In genomic region chr7:98470131-98470985, GRCh38 we compare ENCODE assay signal across 8 cellular contexts.
DNase-seq lines count a peak whose midpoint lies in the region; ATAC-seq lines count a peak whose summit lies in the region.

No MANE protein-coding gene starts in this region.

- peaks cover 28% of the 10 kb centered on the region for H3K27me3 Mint-ChIP-seq in activated naive CD4-positive, alpha-beta T cell treated with anti-CD3 and anti-CD28 coated beads for 36 hours (ENCODE audit: low read depth)
- H3K27me3 Mint-ChIP-seq in stimulated activated naive CD8-positive, alpha-beta T cell treated with anti-CD3 and anti-CD28 coated beads, Interleukin-15, amount 100 ng/mL, for 72 hours = peaks cover 48% of the 10 kb centered on the region

- H3K4me1 Mint-ChIP-seq in activated naive CD4-positive, alpha-beta T cell treated with anti-CD3 and anti-CD28 coated beads for 36 hours (ENCODE audit: low read depth) = peaks cover 4% of the 10 kb centered on the region
- peaks cover 7% of the 10 kb centered on the region for H3K4me1 Mint-ChIP-seq in stimulated activated naive CD8-positive, alpha-beta T cell treated with anti-CD3 and anti-CD28 coated beads, Interleukin-15, amount 100 ng/mL, for 72 hours

- H3K9me3 Mint-ChIP-seq in activated naive CD4-positive, alpha-beta T cell treated with anti-CD3 and anti-CD28 coated beads for 36 hours = no peaks in the 10 kb centered on the region
- no peaks in the 10 kb centered on the region for H3K9me3 Mint-ChIP-seq in stimulated activated naive CD8-positive, alpha-beta T cell treated with anti-CD3 and anti-CD28 coated beads, Interleukin-15, amount 100 ng/mL, for 72 hours

- H3K36me3 Mint-ChIP-seq in activated naive CD4-positive, alpha-beta T cell treated with anti-CD3 and anti-CD28 coated beads for 36 hours (ENCODE audit: low read depth) = no peaks in the 10 kb centered on the region

- DNase-seq in NCI-H82 (lab: John Stamatoyannopoulos, UW) (peak; percentile 57), NCI-H82 treated with DMSO at 0.1 percent for 48 hours (lab: John Stamatoyannopoulos, UW; ENCODE audit: unreplicated experiment) (no peak), islet precursor cell (peak; percentile 81), medulla oblongata (ENCODE audit: extremely low spot score) (no peak), NOMO-1 (lab: John Stamatoyannopoulos, UW; ENCODE audit: unreplicated experiment in 2 of 2) (no peak), NCI-H748 (lab: John Stamatoyannopoulos, UW; ENCODE audit: unreplicated experiment) (no peak)
- peak; percentile 12 for DNase-seq in activated naive CD4-positive, alpha-beta T cell treated with anti-CD3 and anti-CD28 coated beads for 36 hours
- peak; percentile 8 to 20 for DNase-seq in stimulated activated naive CD8-positive, alpha-beta T cell treated with anti-CD3 and anti-CD28 coated beads, Interleukin-15, amount 100 ng/mL, for 72 hours

- no peak overlapping the region for H3K4me3 Mint-ChIP-seq in activated naive CD4-positive, alpha-beta T cell treated with anti-CD3 and anti-CD28 coated beads for 36 hours
- H3K4me3 Mint-ChIP-seq in stimulated activated naive CD8-positive, alpha-beta T cell treated with anti-CD3 and anti-CD28 coated beads, Interleukin-15, amount 100 ng/mL, for 72 hours = peak overlapping the region; percentile 37 to 64

- ATAC-seq in stimulated activated naive CD8-positive, alpha-beta T cell treated with anti-CD3 and anti-CD28 coated beads, Interleukin-15, amount 100 ng/mL, for 72 hours = no peak

- intact Hi-C loops in activated naive CD4-positive, alpha-beta T cell treated with anti-CD3 and anti-CD28 coated beads for 36 hours (cut with micrococcal nuclease) = no loop called here

- H3K27ac Mint-ChIP-seq in activated naive CD4-positive, alpha-beta T cell treated with anti-CD3 and anti-CD28 coated beads for 36 hours = no peak overlapping the region
- H3K27ac Mint-ChIP-seq in stimulated activated naive CD8-positive, alpha-beta T cell treated with anti-CD3 and anti-CD28 coated beads, Interleukin-15, amount 100 ng/mL, for 72 hours = no peak overlapping the region

- CTCF ChIA-PET in activated naive CD4-positive, alpha-beta T cell treated with anti-CD3 and anti-CD28 coated beads for 36 hours (lab: Charles Lee) = no interaction called here

Comparison
In these comparisons a context has a peak if more than half of its experiments do, and no peak if none do; other contexts are left out.
1. DNase-seq: peak in NCI-H82 (single experiment), activated naive CD4-positive, alpha-beta T cell treated with anti-CD3 and anti-CD28 coated beads for 36 hours (single experiment), islet precursor cell (single experiment) and stimulated activated naive CD8-positive, alpha-beta T cell treated with anti-CD3 and anti-CD28 coated beads, Interleukin-15, amount 100 ng/mL, for 72 hours (2 of 2); none in NCI-H82 treated with DMSO at 0.1 percent for 48 hours (single experiment), medulla oblongata (single experiment), NOMO-1 (0 of 2) and NCI-H748 (single experiment).